Comparison of ENCODE assay signal across 1 cellular context in the genomic region with DNA sequence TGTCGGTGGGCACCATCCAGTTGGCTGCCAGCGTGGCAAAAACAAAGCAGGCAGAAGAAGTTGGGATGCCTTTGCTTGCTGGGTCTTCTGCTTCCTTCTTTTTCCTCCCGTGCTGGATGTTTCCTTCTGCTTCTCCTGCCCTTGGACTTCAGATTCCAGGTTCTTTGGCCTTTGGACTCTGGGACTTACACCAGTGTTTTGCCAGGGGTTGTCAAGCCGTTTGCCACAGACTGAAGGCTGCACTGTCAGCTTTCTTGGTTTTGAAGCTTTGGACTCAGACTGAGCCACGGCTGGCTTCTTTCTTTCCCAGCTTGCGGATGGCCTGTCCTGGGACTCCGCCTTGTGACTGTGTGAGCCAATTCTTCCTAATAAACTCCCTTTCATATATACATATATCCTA.
TF ChIP-seq lines count a peak whose summit lies in the region.

No MANE protein-coding gene starts in this region.

TF ChIP-seq in IMR-90, 13 proteins besides CTCF, POLR2A, EP300 and RAD21:
- no peak for TF ChIP-seq MXI1 (IDR thresholded peaks at IDR 0.05; ENCODE audit: borderline replicate concordance, low read depth, low read length)
- no peak for TF ChIP-seq BHLHE40 (IDR thresholded peaks at IDR 0.05; ENCODE audit: low read depth, low read length)
- TF ChIP-seq CHD1 (IDR thresholded peaks at IDR 0.05; ENCODE audit: low read depth, low read length): no peak
- no peak for TF ChIP-seq MAFK (IDR thresholded peaks at IDR 0.05; ENCODE audit: low read depth, low read length)
- TF ChIP-seq RFX5 (IDR thresholded peaks at IDR 0.05; ENCODE audit: low read depth, low read length): no peak
- TF ChIP-seq SMC3 (IDR thresholded peaks at IDR 0.05; ENCODE audit: low read depth, low read length): no peak
- no peak for TF ChIP-seq FOS (IDR thresholded peaks at IDR 0.05; ENCODE audit: low read depth, low read length)
- no peak for TF ChIP-seq RCOR1 (IDR thresholded peaks at IDR 0.05; ENCODE audit: insufficient replicate concordance, low read length)
- no peak for TF ChIP-seq NFE2L2 (IDR thresholded peaks at IDR 0.05; ENCODE audit: low read depth, low read length)
- TF ChIP-seq, protein P1, sequence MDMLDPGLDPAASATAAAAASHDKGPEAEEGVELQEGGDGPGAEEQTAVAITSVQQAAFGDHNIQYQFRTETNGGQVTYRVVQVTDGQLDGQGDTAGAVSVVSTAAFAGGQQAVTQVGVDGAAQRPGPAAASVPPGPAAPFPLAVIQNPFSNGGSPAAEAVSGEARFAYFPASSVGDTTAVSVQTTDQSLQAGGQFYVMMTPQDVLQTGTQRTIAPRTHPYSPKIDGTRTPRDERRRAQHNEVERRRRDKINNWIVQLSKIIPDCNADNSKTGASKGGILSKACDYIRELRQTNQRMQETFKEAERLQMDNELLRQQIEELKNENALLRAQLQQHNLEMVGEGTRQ (IDR thresholded peaks at IDR 0.05; ENCODE audit: low read depth, low read length): no peak
- no peak for TF ChIP-seq MAZ (IDR thresholded peaks at IDR 0.05; ENCODE audit: borderline replicate concordance, low read depth, low read length)
- TF ChIP-seq, protein P2, sequence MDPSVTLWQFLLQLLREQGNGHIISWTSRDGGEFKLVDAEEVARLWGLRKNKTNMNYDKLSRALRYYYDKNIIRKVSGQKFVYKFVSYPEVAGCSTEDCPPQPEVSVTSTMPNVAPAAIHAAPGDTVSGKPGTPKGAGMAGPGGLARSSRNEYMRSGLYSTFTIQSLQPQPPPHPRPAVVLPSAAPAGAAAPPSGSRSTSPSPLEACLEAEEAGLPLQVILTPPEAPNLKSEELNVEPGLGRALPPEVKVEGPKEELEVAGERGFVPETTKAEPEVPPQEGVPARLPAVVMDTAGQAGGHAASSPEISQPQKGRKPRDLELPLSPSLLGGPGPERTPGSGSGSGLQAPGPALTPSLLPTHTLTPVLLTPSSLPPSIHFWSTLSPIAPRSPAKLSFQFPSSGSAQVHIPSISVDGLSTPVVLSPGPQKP (IDR thresholded peaks at IDR 0.05; ENCODE audit: borderline replicate concordance, low read depth, low read length): no peak
- no peak for TF ChIP-seq CEBPB (IDR thresholded peaks at IDR 0.05; ENCODE audit: low read depth, low read length)
